Comparison of ENCODE assay signal across 8 cellular contexts in genomic region chr4:2259541-2260267, GRCh38. TPM values are rescaled to one million over a fixed set of nuclear protein-coding genes. Genes with fewer than 3 reads are reported as not detected.
DNase-seq lines count a peak whose midpoint lies in the region; ATAC-seq and TF ChIP-seq lines count a peak whose summit lies in the region.

No MANE protein-coding gene starts in this region.

- no peak for DNase-seq in CD4-positive, alpha-beta memory T cell
- DNase-seq in WTC11 (ENCODE audit: low spot score) (peak; percentile 9), glutamatergic neuron (peak; percentile 14), NCI-H2196 treated with DMSO at 0.1 percent for 48 hours (lab: John Stamatoyannopoulos, UW; ENCODE audit: unreplicated experiment) (no peak), NCI-H128 (lab: John Stamatoyannopoulos, UW; ENCODE audit: unreplicated experiment) (no peak), CD1c-positive myeloid dendritic cell (ENCODE audit: extremely low spot score) (no peak), cerebellum (ENCODE audit: low spot score) (no peak)

- peaks cover 5% of the 10 kb centered on the region for H3K79me2 ChIP-seq in parathyroid adenoma

- peaks cover 12% of the 10 kb centered on the region for H3K36me3 ChIP-seq in CD4-positive, alpha-beta memory T cell (ENCODE audit: insufficient read depth, low read length)
- H3K36me3 ChIP-seq in parathyroid adenoma (ENCODE audit: control insufficient read depth, insufficient read depth, low read length): no peaks in the 10 kb centered on the region

- intact Hi-C loops in CD4-positive, alpha-beta memory T cell (cut with micrococcal nuclease): no loop called here

- peak overlapping the region in 4 of 7 donors; percentile 4 to 75 (median 34) for H3K27ac Mint-ChIP-seq in CD4-positive, alpha-beta memory T cell
- H3K27ac Mint-ChIP-seq in WTC11 (no peak overlapping the region), glutamatergic neuron (ENCODE audit: unreplicated experiment) (no peak overlapping the region)

- no peaks in the 10 kb centered on the region for H3K27me3 ChIP-seq in CD4-positive, alpha-beta memory T cell (ENCODE audit: insufficient read depth, low read length)
- H3K27me3 ChIP-seq in parathyroid adenoma (ENCODE audit: control insufficient read depth, insufficient read depth, low read length): no peaks in the 10 kb centered on the region

- H3K9me3 ChIP-seq in CD4-positive, alpha-beta memory T cell (ENCODE audit: control insufficient read depth in 1 of 2, low read length in 2 of 2): no peaks in the 10 kb centered on the region
- H3K9me3 ChIP-seq in parathyroid adenoma (ENCODE audit: control insufficient read depth, low read length): no peaks in the 10 kb centered on the region

- no peak overlapping the region for H3K9ac ChIP-seq in parathyroid adenoma

- H3K4me2 ChIP-seq in parathyroid adenoma (ENCODE audit: low read length): peak overlapping the region; percentile 9

- peak overlapping the region; percentile 66 for H3K27ac ChIP-seq in CD4-positive, alpha-beta memory T cell (ENCODE audit: low read depth, low read length)
- H3K27ac ChIP-seq in parathyroid adenoma: no peak overlapping the region

- POLR2A ChIA-PET in CD4-positive, alpha-beta memory T cell (lab: Charles Lee; ENCODE audit: partially characterized antibody): interaction anchor here (0.9 to 4.0 kb wide), 7 partner anchors 8 to 209 kb away, joined by 3 to 63 read pairs (median 5); partner anchors contain the start of genes HAUS3, POLN and RNF4
- POLR2A ChIA-PET in WTC11 (lab: Charles Lee): no interaction called here

- peaks cover 48% of the 10 kb centered on the region for H3K4me1 ChIP-seq in CD4-positive, alpha-beta memory T cell (ENCODE audit: insufficient read depth, low read length)
- peaks cover 12% of the 10 kb centered on the region for H3K4me1 ChIP-seq in parathyroid adenoma

- no peaks in the 10 kb centered on the region for H3K9me3 Mint-ChIP-seq in CD4-positive, alpha-beta memory T cell
- H3K9me3 Mint-ChIP-seq in WTC11 (no peaks in the 10 kb centered on the region), glutamatergic neuron (ENCODE audit: unreplicated experiment) (peaks cover 3% of the 10 kb centered on the region)

- TF ChIP-seq CTCF in WTC11 (IDR thresholded peaks at IDR 0.05): no peak
- no peak for TF ChIP-seq CTCF in glutamatergic neuron (IDR thresholded peaks at IDR 0.05; ENCODE audit: partially characterized antibody, unreplicated experiment)
- no peak for TF ChIP-seq CTCF in parathyroid adenoma (IDR thresholded peaks at IDR 0.05)

- peaks cover 7 to 16% of the 10 kb centered on the region in 2 donors for H3K36me3 Mint-ChIP-seq in CD4-positive, alpha-beta memory T cell
- H3K36me3 Mint-ChIP-seq in WTC11 (no peaks in the 10 kb centered on the region), glutamatergic neuron (ENCODE audit: unreplicated experiment) (peaks cover 3% of the 10 kb centered on the region)

- no peaks in the 10 kb centered on the region for H3K27me3 Mint-ChIP-seq in CD4-positive, alpha-beta memory T cell
- H3K27me3 Mint-ChIP-seq in WTC11 (ENCODE audit: low read depth) (peaks cover 7% of the 10 kb centered on the region), glutamatergic neuron (ENCODE audit: unreplicated experiment) (no peaks in the 10 kb centered on the region)

- CTCF ChIA-PET in CD4-positive, alpha-beta memory T cell (lab: Charles Lee; ENCODE audit: partially characterized antibody): no interaction called here
- CTCF ChIA-PET in WTC11 (lab: Charles Lee): interaction anchor here (3.6 kb wide), 1 partner anchor 40 kb away, joined by 19 read pairs; no protein-coding TSS in a partner anchor

- no peak for ATAC-seq in WTC11

- peak overlapping the region; percentile 15 to 73 (median 67) for H3K4me3 Mint-ChIP-seq in CD4-positive, alpha-beta memory T cell
- H3K4me3 Mint-ChIP-seq in WTC11 (no peak overlapping the region), glutamatergic neuron (ENCODE audit: unreplicated experiment) (peak overlapping the region; percentile 70)

- peak overlapping the region in 1 of 2 donors; percentile 28 for H3K4me3 ChIP-seq in CD4-positive, alpha-beta memory T cell (ENCODE audit: low read length in 2 of 2)
- H3K4me3 ChIP-seq in parathyroid adenoma (ENCODE audit: low read depth, low read length): no peak overlapping the region

- H2AFZ ChIP-seq in parathyroid adenoma: no peak overlapping the region

- H3K4me1 Mint-ChIP-seq in CD4-positive, alpha-beta memory T cell: peaks cover 4 to 32% (median 9%) of the 10 kb centered on the region in 4 donors
- H3K4me1 Mint-ChIP-seq in WTC11 (peaks cover 2% of the 10 kb centered on the region; the same call in 1 of the 2 replicates), glutamatergic neuron (ENCODE audit: low read depth, unreplicated experiment) (peaks cover 12% of the 10 kb centered on the region)

TF ChIP-seq in WTC11, 78 proteins besides CTCF, POLR2A, EP300 and RAD21:
- TF ChIP-seq, protein P1, sequence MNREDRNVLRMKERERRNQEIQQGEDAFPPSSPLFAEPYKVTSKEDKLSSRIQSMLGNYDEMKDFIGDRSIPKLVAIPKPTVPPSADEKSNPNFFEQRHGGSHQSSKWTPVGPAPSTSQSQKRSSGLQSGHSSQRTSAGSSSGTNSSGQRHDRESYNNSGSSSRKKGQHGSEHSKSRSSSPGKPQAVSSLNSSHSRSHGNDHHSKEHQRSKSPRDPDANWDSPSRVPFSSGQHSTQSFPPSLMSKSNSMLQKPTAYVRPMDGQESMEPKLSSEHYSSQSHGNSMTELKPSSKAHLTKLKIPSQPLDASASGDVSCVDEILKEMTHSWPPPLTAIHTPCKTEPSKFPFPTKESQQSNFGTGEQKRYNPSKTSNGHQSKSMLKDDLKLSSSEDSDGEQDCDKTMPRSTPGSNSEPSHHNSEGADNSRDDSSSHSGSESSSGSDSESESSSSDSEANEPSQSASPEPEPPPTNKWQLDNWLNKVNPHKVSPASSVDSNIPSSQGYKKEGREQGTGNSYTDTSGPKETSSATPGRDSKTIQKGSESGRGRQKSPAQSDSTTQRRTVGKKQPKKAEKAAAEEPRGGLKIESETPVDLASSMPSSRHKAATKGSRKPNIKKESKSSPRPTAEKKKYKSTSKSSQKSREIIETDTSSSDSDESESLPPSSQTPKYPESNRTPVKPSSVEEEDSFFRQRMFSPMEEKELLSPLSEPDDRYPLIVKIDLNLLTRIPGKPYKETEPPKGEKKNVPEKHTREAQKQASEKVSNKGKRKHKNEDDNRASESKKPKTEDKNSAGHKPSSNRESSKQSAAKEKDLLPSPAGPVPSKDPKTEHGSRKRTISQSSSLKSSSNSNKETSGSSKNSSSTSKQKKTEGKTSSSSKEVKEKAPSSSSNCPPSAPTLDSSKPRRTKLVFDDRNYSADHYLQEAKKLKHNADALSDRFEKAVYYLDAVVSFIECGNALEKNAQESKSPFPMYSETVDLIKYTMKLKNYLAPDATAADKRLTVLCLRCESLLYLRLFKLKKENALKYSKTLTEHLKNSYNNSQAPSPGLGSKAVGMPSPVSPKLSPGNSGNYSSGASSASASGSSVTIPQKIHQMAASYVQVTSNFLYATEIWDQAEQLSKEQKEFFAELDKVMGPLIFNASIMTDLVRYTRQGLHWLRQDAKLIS (CRISPR knock-in tag; IDR thresholded peaks at IDR 0.05; ENCODE audit: borderline replicate concordance): no peak
- TF ChIP-seq CDX4 (CRISPR knock-in tag; IDR thresholded peaks at IDR 0.05; ENCODE audit: borderline replicate concordance) (no peak), MYBL2 (CRISPR knock-in tag; IDR thresholded peaks at IDR 0.05) (no peak), KAT7 (CRISPR knock-in tag; IDR thresholded peaks at IDR 0.05; ENCODE audit: borderline replicate concordance) (no peak), MXD4 (CRISPR knock-in tag; IDR thresholded peaks at IDR 0.05; ENCODE audit: borderline replicate concordance) (no peak)
- TF ChIP-seq, protein P2, sequence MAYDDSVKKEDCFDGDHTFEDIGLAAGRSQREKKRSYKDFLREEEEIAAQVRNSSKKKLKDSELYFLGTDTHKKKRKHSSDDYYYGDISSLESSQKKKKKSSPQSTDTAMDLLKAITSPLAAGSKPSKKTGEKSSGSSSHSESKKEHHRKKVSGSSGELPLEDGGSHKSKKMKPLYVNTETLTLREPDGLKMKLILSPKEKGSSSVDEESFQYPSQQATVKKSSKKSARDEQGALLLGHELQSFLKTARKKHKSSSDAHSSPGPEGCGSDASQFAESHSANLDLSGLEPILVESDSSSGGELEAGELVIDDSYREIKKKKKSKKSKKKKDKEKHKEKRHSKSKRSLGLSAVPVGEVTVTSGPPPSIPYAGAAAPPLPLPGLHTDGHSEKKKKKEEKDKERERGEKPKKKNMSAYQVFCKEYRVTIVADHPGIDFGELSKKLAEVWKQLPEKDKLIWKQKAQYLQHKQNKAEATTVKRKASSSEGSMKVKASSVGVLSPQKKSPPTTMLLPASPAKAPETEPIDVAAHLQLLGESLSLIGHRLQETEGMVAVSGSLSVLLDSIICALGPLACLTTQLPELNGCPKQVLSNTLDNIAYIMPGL (CRISPR knock-in tag; IDR thresholded peaks at IDR 0.05): no peak
TF ChIP-seq in WTC11: peak in this region for 0.

RNA-seq across cellular contexts. Expression of gene MXD4, which starts 2.2 kb away (rescaled TPM):
- total RNA-seq in CD4-positive, alpha-beta memory T cell: 10 to 100 TPM; 66.5 to 67.5 TPM
- 10 to 100 TPM; 31.9 to 48.9 TPM for polyA plus RNA-seq in CD4-positive, alpha-beta memory T cell
- total RNA-seq in WTC11 (2021) (17.7 to 22.7 TPM (median 20.4 TPM) in 3 replicates), glutamatergic neuron (ENCODE audit: unreplicated experiment) (143 TPM), cerebellum (28.9 TPM)

RNA-seq across cellular contexts. Expression of gene HAUS3, which starts 17.8 kb away (rescaled TPM):
- total RNA-seq in CD4-positive, alpha-beta memory T cell: 10 to 100 TPM; 35.9 to 39.2 TPM
- polyA plus RNA-seq in CD4-positive, alpha-beta memory T cell: 10 to 100 TPM; 24.8 to 43.9 TPM
- total RNA-seq in WTC11 (2021) (11.9 to 14.7 TPM (median 12.4 TPM) in 3 replicates), glutamatergic neuron (ENCODE audit: unreplicated experiment) (15.6 TPM), cerebellum (29.9 TPM)

RNA-seq across cellular contexts. Expression of gene POLN, which starts 17.8 kb away (rescaled TPM):
- total RNA-seq in CD4-positive, alpha-beta memory T cell: 1 to 10 TPM; 3.8 to 4.4 TPM
- polyA plus RNA-seq in CD4-positive, alpha-beta memory T cell: 1 to 10 TPM in 1 of 2 donors, under 1 TPM in 1; 0.24 to 1.8 TPM
- 2.5 to 3.5 TPM (median 2.8 TPM) in 3 replicates for total RNA-seq in WTC11 (2021)
- total RNA-seq in glutamatergic neuron (ENCODE audit: unreplicated experiment): 6.8 TPM
- total RNA-seq in cerebellum: 4.5 TPM

Comparison
In these comparisons a context has a peak if more than half of its experiments do, and no peak if none do; other contexts are left out.
1. DNase-seq: peak in WTC11 (single experiment) and glutamatergic neuron (single experiment); none in CD4-positive, alpha-beta memory T cell (0 of 5), NCI-H2196 treated with DMSO at 0.1 percent for 48 hours (single experiment), NCI-H128 (single experiment), CD1c-positive myeloid dendritic cell (single experiment) and cerebellum (single experiment).
2. H3K27ac Mint-ChIP-seq: peak in CD4-positive, alpha-beta memory T cell (4 of 7); none in WTC11 (single experiment) and glutamatergic neuron (single experiment).